8 cellular contexts compared by ENCODE assay signal in genomic region chr3:49017646-49017977, GRCh38. TPM values are rescaled to one million over a fixed set of nuclear protein-coding genes. Genes with fewer than 3 reads are reported as not detected.
DNase-seq lines count a peak whose midpoint lies in the region; ATAC-seq and TF ChIP-seq lines count a peak whose summit lies in the region.

No MANE protein-coding gene starts in this region.

- TF ChIP-seq CTCF in choroid plexus epithelial cell (conservative IDR thresholded peaks at IDR 0.05; ENCODE audit: low read depth, low read length): no peak

- peak overlapping the region; percentile 83 for H3K4me3 ChIP-seq in CD8-positive, alpha-beta memory T cell (ENCODE audit: low read length)
- peak overlapping the region; percentile 88 for H3K4me3 ChIP-seq in choroid plexus epithelial cell (ENCODE audit: low read depth, low read length)

- peaks cover 0 to 2% of the 10 kb centered on the region in 2 donors for H3K27me3 Mint-ChIP-seq in CD8-positive, alpha-beta memory T cell
- no peaks in the 10 kb centered on the region for H3K27me3 Mint-ChIP-seq in natural killer cell treated with Interleukin-12 subunit alpha and Interleukin-12 subunit beta and Interleukin-15 and Interleukin-18, amount 100 ng/mL, for 72 hours

- no peaks in the 10 kb centered on the region for H3K9me3 Mint-ChIP-seq in CD8-positive, alpha-beta memory T cell
- H3K9me3 Mint-ChIP-seq in natural killer cell treated with Interleukin-12 subunit alpha and Interleukin-12 subunit beta and Interleukin-15 and Interleukin-18, amount 100 ng/mL, for 72 hours: no peaks in the 10 kb centered on the region

- H3K36me3 Mint-ChIP-seq in CD8-positive, alpha-beta memory T cell: peaks cover 0 to 57% (median 5%) of the 10 kb centered on the region in 3 donors
- H3K36me3 Mint-ChIP-seq in natural killer cell treated with Interleukin-12 subunit alpha and Interleukin-12 subunit beta and Interleukin-15 and Interleukin-18, amount 100 ng/mL, for 72 hours: no peaks in the 10 kb centered on the region

- POLR2A ChIA-PET in CD8-positive, alpha-beta memory T cell (lab: Charles Lee): interaction anchor here (1.0 to 3.8 kb wide), 4 partner anchors 10 to 76 kb away, joined by 4 to 48 read pairs (median 15); partner anchors contain the start of genes IMPDH2, QRICH1 and WDR6

- peaks cover 30% of the 10 kb centered on the region for H3K4me1 ChIP-seq in CD8-positive, alpha-beta memory T cell (ENCODE audit: insufficient read depth, low read length)

- ATAC-seq in natural killer cell treated with Interleukin-12 subunit alpha and Interleukin-12 subunit beta and Interleukin-15 and Interleukin-18, amount 100 ng/mL, for 72 hours: no peak
- no peak for ATAC-seq in GM21619 (IDR thresholded peaks at IDR 0.05; ENCODE audit: unreplicated experiment)
- no peak for ATAC-seq in HG02973 (IDR thresholded peaks at IDR 0.05; ENCODE audit: unreplicated experiment)

- no peaks in the 10 kb centered on the region for H3K9me3 ChIP-seq in CD8-positive, alpha-beta memory T cell (ENCODE audit: low read length)

- peaks cover 12% of the 10 kb centered on the region for H3K36me3 ChIP-seq in CD8-positive, alpha-beta memory T cell (ENCODE audit: insufficient read depth, low read length)

- H3K27me3 ChIP-seq in CD8-positive, alpha-beta memory T cell (ENCODE audit: insufficient read depth, low read length, poor library complexity, severe bottlenecking): no peaks in the 10 kb centered on the region

- H3K4me1 Mint-ChIP-seq in CD8-positive, alpha-beta memory T cell: peaks cover 17 to 42% (median 22%) of the 10 kb centered on the region in 3 donors
- H3K4me1 Mint-ChIP-seq in natural killer cell treated with Interleukin-12 subunit alpha and Interleukin-12 subunit beta and Interleukin-15 and Interleukin-18, amount 100 ng/mL, for 72 hours (ENCODE audit: low read depth in 2 of 2): peaks cover 16 to 20% of the 10 kb centered on the region in 2 donors

- H3K27ac Mint-ChIP-seq in CD8-positive, alpha-beta memory T cell: peak overlapping the region in 7 of 8 donors; percentile 68 to 91 (median 79)
- no peak overlapping the region for H3K27ac Mint-ChIP-seq in natural killer cell treated with Interleukin-12 subunit alpha and Interleukin-12 subunit beta and Interleukin-15 and Interleukin-18, amount 100 ng/mL, for 72 hours

- peak overlapping the region; percentile 89 for H3K27ac ChIP-seq in CD8-positive, alpha-beta memory T cell (ENCODE audit: low read depth, low read length)

- H3K4me3 Mint-ChIP-seq in CD8-positive, alpha-beta memory T cell: peak overlapping the region; percentile 80 to 97 (median 86)
- H3K4me3 Mint-ChIP-seq in natural killer cell treated with Interleukin-12 subunit alpha and Interleukin-12 subunit beta and Interleukin-15 and Interleukin-18, amount 100 ng/mL, for 72 hours: peak overlapping the region; percentile 93

- CTCF ChIA-PET in CD8-positive, alpha-beta memory T cell (lab: Charles Lee): interaction anchor here (1.1 to 6.6 kb wide), 5 partner anchors 9 to 29 kb away, joined by 3 to 67 read pairs (median 11); partner anchors contain the start of genes IMPDH2, P4HTM and WDR6

- no peak for DNase-seq in CD8-positive, alpha-beta memory T cell
- DNase-seq in MV-4-11 (lab: John Stamatoyannopoulos, UW) (peak; percentile 55), choroid plexus epithelial cell (ENCODE audit: low read depth) (no peak), NCI-H774 (lab: John Stamatoyannopoulos, UW) (no peak), NCI-H526 treated with DMSO at 0.1 percent for 48 hours (lab: John Stamatoyannopoulos, UW) (no peak)
- DNase-seq in natural killer cell treated with Interleukin-12 subunit alpha and Interleukin-12 subunit beta and Interleukin-15 and Interleukin-18, amount 100 ng/mL, for 72 hours (ENCODE audit: low spot score): no peak

RNA-seq across cellular contexts. Expression of gene DALRD3, which starts 0.8 kb away (rescaled TPM):
- total RNA-seq in CD8-positive, alpha-beta memory T cell: 10 to 100 TPM; 27.9 to 31.7 TPM
- 24.4 TPM for polyA plus RNA-seq in CD8-positive, alpha-beta memory T cell
- total RNA-seq in natural killer cell treated with Interleukin-12 subunit alpha and Interleukin-12 subunit beta and Interleukin-15 and Interleukin-18, amount 100 ng/mL, for 72 hours: 10 to 100 TPM; 20.6 to 24.2 TPM

RNA-seq across cellular contexts. Expression of gene NDUFAF3, which starts 4.3 kb away (rescaled TPM):
- 10 to 100 TPM; 86.3 to 88.8 TPM for total RNA-seq in CD8-positive, alpha-beta memory T cell
- 217 TPM for polyA plus RNA-seq in CD8-positive, alpha-beta memory T cell
- 100 to 1,000 TPM in 1 of 2 donors, 10 to 100 TPM in 1; 91.4 to 106 TPM for total RNA-seq in natural killer cell treated with Interleukin-12 subunit alpha and Interleukin-12 subunit beta and Interleukin-15 and Interleukin-18, amount 100 ng/mL, for 72 hours

RNA-seq across cellular contexts. Expression of gene WDR6, which starts 10.4 kb away (rescaled TPM):
- total RNA-seq in CD8-positive, alpha-beta memory T cell: 100 to 1,000 TPM; 158 to 167 TPM
- 82.9 TPM for polyA plus RNA-seq in CD8-positive, alpha-beta memory T cell
- total RNA-seq in natural killer cell treated with Interleukin-12 subunit alpha and Interleukin-12 subunit beta and Interleukin-15 and Interleukin-18, amount 100 ng/mL, for 72 hours: 100 to 1,000 TPM; 128 to 222 TPM

RNA-seq across cellular contexts. Expression of gene IMPDH2, which starts 11.6 kb away (rescaled TPM):
- 100 to 1,000 TPM; 448 to 457 TPM for total RNA-seq in CD8-positive, alpha-beta memory T cell
- polyA plus RNA-seq in CD8-positive, alpha-beta memory T cell: 76.1 TPM
- 100 to 1,000 TPM; 198 to 454 TPM for total RNA-seq in natural killer cell treated with Interleukin-12 subunit alpha and Interleukin-12 subunit beta and Interleukin-15 and Interleukin-18, amount 100 ng/mL, for 72 hours

RNA-seq across cellular contexts. Expression of gene P4HTM, which starts 27.6 kb away (rescaled TPM):
- total RNA-seq in CD8-positive, alpha-beta memory T cell: 10 to 100 TPM; 28.6 to 33.0 TPM
- polyA plus RNA-seq in CD8-positive, alpha-beta memory T cell: 35.0 TPM
- total RNA-seq in natural killer cell treated with Interleukin-12 subunit alpha and Interleukin-12 subunit beta and Interleukin-15 and Interleukin-18, amount 100 ng/mL, for 72 hours: 10 to 100 TPM; 23.2 to 34.7 TPM

Comparison
In these comparisons a context has a peak if more than half of its experiments do, and no peak if none do; other contexts are left out.
1. H3K27ac Mint-ChIP-seq: peak in CD8-positive, alpha-beta memory T cell (7 of 8); none in natural killer cell treated with Interleukin-12 subunit alpha and Interleukin-12 subunit beta and Interleukin-15 and Interleukin-18, amount 100 ng/mL, for 72 hours (0 of 2).